10 cellular contexts compared by ENCODE assay signal in the genomic region with DNA sequence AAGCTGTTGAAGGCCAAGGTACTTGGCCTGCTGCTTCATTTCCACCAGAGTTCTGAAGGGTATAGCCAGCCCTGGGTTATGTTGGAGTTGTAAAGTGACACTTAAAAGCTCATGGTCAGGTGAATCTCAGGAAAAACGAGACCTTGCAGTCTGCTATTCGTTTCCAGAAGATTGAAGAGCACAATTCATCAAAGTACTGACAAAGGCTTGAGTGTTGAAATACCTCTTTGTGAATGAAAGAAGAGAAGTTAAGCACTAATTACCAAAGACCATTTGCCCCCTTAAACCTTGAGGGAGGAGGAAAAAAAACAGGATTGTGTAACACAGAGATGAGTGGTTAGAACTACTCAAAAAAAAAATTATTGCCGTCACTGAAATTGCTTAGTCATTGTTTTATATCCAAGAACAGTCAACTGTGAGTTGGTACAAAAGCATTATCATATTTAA. TPM values are rescaled to one million over a fixed set of nuclear protein-coding genes. Genes with fewer than 3 reads are reported as not detected.
DNase-seq lines count a peak whose midpoint lies in the region; ATAC-seq and TF ChIP-seq lines count a peak whose summit lies in the region.
"Had no signal": no experiment of that assay in that cellular context is flagged by ENCODE, and none has a peak within 500 bp of the region (broad histone marks: within the 10 kb centered on the region; RNA-seq: fewer than 3 reads in every experiment).

No MANE protein-coding gene starts in this region.

- H3K9ac ChIP-seq in mesenchymal stem cell (ENCODE audit: low read length): peak overlapping the region; percentile 62

- H2BK15ac ChIP-seq in mesenchymal stem cell (ENCODE audit: low read depth, poor library complexity, severe bottlenecking): no peak overlapping the region

- in situ Hi-C loops in astrocyte of the spinal cord (cut with HindIII; ENCODE audit: low sequenced_read_pairs): no loop called here
- in situ Hi-C loops in GM13977 (cut with MboI; ENCODE audit: low pct_unique_long_range_greater_than_20kb, low sequenced_read_pairs, unreplicated experiment): no loop called here

- 6% methylated on average over 2 of the region's 3 CpGs for WGBS in mesenchymal stem cell

- no peak overlapping the region for H3K23ac ChIP-seq in mesenchymal stem cell (ENCODE audit: low read length in 2 of 2)

- ATAC-seq in HG02798 (IDR thresholded peaks at IDR 0.05; ENCODE audit: poor library complexity, unreplicated experiment) (no peak), HG03095 (IDR thresholded peaks at IDR 0.05; ENCODE audit: unreplicated experiment) (no peak)

- H4K91ac ChIP-seq in mesenchymal stem cell (ENCODE audit: low read length): no peak overlapping the region

- H2BK12ac ChIP-seq in mesenchymal stem cell (ENCODE audit: low read length in 2 of 2): no peak overlapping the region

- no peak overlapping the region for H3K18ac ChIP-seq in mesenchymal stem cell (ENCODE audit: low read depth in 1 of 2, low read length in 2 of 2)

- H2AFZ ChIP-seq in mesenchymal stem cell (ENCODE audit: low read depth, low read length): no peak overlapping the region

- no peak overlapping the region for H3K27ac ChIP-seq in mesenchymal stem cell (ENCODE audit: low read length, poor library complexity, severe bottlenecking)

- no peak overlapping the region for H2BK120ac ChIP-seq in mesenchymal stem cell (ENCODE audit: low read depth, low read length)

- no peak overlapping the region for H3K4ac ChIP-seq in mesenchymal stem cell (ENCODE audit: low read depth in 1 of 2, low read length in 2 of 2)

- H3K4me3 ChIP-seq in astrocyte of the spinal cord (ENCODE audit: low read depth, low read length) (no peak overlapping the region), mesenchymal stem cell (ENCODE audit: insufficient read depth in 1 of 2, low read depth in 1 of 2, low read length in 2 of 2) (no peak overlapping the region)

- no peak overlapping the region for H3K4me2 ChIP-seq in mesenchymal stem cell (ENCODE audit: low read length, poor library complexity, severe bottlenecking)

- H3K79me1 ChIP-seq in mesenchymal stem cell (replicated peaks; ENCODE audit: low read length, poor library complexity, severe bottlenecking): no peaks in the 10 kb centered on the region

- H4K8ac ChIP-seq in mesenchymal stem cell (ENCODE audit: low read length): no peak overlapping the region

- H3K9me3 ChIP-seq in mesenchymal stem cell (ENCODE audit: control insufficient read depth, low read length): no peaks in the 10 kb centered on the region

- H3K27me3 ChIP-seq in mesenchymal stem cell (ENCODE audit: control insufficient read depth in 1 of 2, insufficient read depth in 1 of 2, low read length in 2 of 2): no peaks in the 10 kb centered on the region

- H2BK5ac ChIP-seq in mesenchymal stem cell (ENCODE audit: low read depth, low read length, poor library complexity, severe bottlenecking): no peak overlapping the region

- H3K14ac ChIP-seq in mesenchymal stem cell (ENCODE audit: low read length in 2 of 2): no peak overlapping the region

- no peaks in the 10 kb centered on the region for H3K36me3 ChIP-seq in mesenchymal stem cell (ENCODE audit: control insufficient read depth in 1 of 2, insufficient read depth in 2 of 2, low read depth in 1 of 2, low read length in 2 of 2)

- DNase-seq in ELF-1 (ENCODE audit: low read depth, low spot score): peak; percentile 9
- peak; percentile 61 for DNase-seq in NCI-H2171 (lab: John Stamatoyannopoulos, UW)
- peak; percentile 71 for DNase-seq in astrocyte of the spinal cord (ENCODE audit: low read depth, low spot score)
- DNase-seq in mesenchymal stem cell: peak; percentile 58
- no peak for DNase-seq in NCI-H526 (lab: John Stamatoyannopoulos, UW)
- DNase-seq in GM13977 (ENCODE audit: low spot score): no peak
- DNase-seq: activated CD8-positive, alpha-beta memory T cell treated with anti-CD3 and anti-CD28 coated beads for 24 hours; MM.1S had no signal

- no peak for TF ChIP-seq CTCF in astrocyte of the spinal cord (IDR thresholded peaks at IDR 0.05; ENCODE audit: low read depth, low read length)
- no peak for TF ChIP-seq CTCF in GM13977 (IDR thresholded peaks at IDR 0.05; ENCODE audit: extremely low read depth, insufficient read depth, missing control alignments)

- H3K4me1 ChIP-seq in mesenchymal stem cell (ENCODE audit: control insufficient read depth, insufficient read depth, low read depth, low read length): no peaks in the 10 kb centered on the region

- H2AK5ac ChIP-seq in mesenchymal stem cell (ENCODE audit: low read length, severe bottlenecking): no peak overlapping the region

RNA-seq across cellular contexts. Expression of a gene that starts 48.6 kb away (rescaled TPM):
- 0.54 TPM for polyA plus RNA-seq in mesenchymal stem cell (2013, experiment 1 of 2)
- 0.66 TPM for polyA plus RNA-seq in mesenchymal stem cell (2013, experiment 2 of 2)

Comparison
In these comparisons a context has a peak if more than half of its experiments do, and no peak if none do; other contexts are left out.
1. DNase-seq: peak in ELF-1 (single experiment), NCI-H2171 (single experiment), astrocyte of the spinal cord (single experiment) and mesenchymal stem cell (single experiment); none in NCI-H526 (0 of 2) and GM13977 (single experiment).